ENCODE assay signal across 8 cellular contexts in genomic region chr18:2515908-2516625, GRCh38. TPM values are rescaled to one million over a fixed set of nuclear protein-coding genes. Genes with fewer than 3 reads are reported as not detected.
DNase-seq lines count a peak whose midpoint lies in the region; ATAC-seq and TF ChIP-seq lines count a peak whose summit lies in the region.

No MANE protein-coding gene starts in this region.

- H3K27me3 ChIP-seq in BLaER1 treated with 17β-estradiol and CSF1 and Interleukin-3, amounts not matched to agents 10 nM and 100 nM = no peaks in the 10 kb centered on the region
- no peaks in the 10 kb centered on the region for H3K27me3 ChIP-seq in HCT116 (ENCODE audit: insufficient read depth, low read length)
- no peaks in the 10 kb centered on the region for H3K27me3 ChIP-seq in SJSA1 (replicated peaks)

- peak overlapping the region; percentile 66 for H2AFZ ChIP-seq in HCT116 (ENCODE audit: low read depth, low read length, poor library complexity, severe bottlenecking)

- peak overlapping the region in 10 of 11 experiments; percentile 7 to 82 (median 36); a peak in 17 of 22 replicates for H3K27ac ChIP-seq in BLaER1 treated with 17β-estradiol and CSF1 and Interleukin-3, amounts not matched to agents 10 nM and 100 nM
- H3K27ac ChIP-seq in HCT116 (ENCODE audit: low read depth, low read length) = no peak overlapping the region
- H3K27ac ChIP-seq in SJSA1 = peak overlapping the region; percentile 96

- no peaks in the 10 kb centered on the region for H3K9me2 ChIP-seq in HCT116 (ENCODE audit: insufficient read depth)

- no peak for TF ChIP-seq POLR2A in HCT116 (IDR thresholded peaks at IDR 0.05; ENCODE audit: borderline replicate concordance, extremely low read depth, insufficient read depth, insufficient read length)

- no peaks in the 10 kb centered on the region for H4K20me1 ChIP-seq in BLaER1 treated with 17β-estradiol and CSF1 and Interleukin-3, amounts not matched to agents 10 nM and 100 nM
- no peaks in the 10 kb centered on the region for H4K20me1 ChIP-seq in HCT116 (ENCODE audit: insufficient read depth)

- BruUV-seq in HCT116 (replicated peaks; lab: Mats Ljungman, UMichigan) = no TSS peak

- no peak for TF ChIP-seq CTCF in HCT116 (IDR thresholded peaks at IDR 0.05 in 2 of 3, conservative IDR thresholded peaks at IDR 0.05 in 1 of 3; ENCODE audit: borderline replicate concordance in 1 of 3, insufficient read depth in 1 of 3, low read depth in 2 of 3, low read length in 2 of 3)

- POLR2A ChIA-PET in HCT116 (lab: Charles Lee) = no interaction called here
- POLR2A ChIA-PET in HEK293T (lab: Yijun Ruan, JAX) = no interaction called here

- ATAC-seq in HCT116 (peak; percentile 76), HG03469 (IDR thresholded peaks at IDR 0.05; ENCODE audit: unreplicated experiment) (no peak)

- no peaks in the 10 kb centered on the region for H3K79me2 ChIP-seq in HCT116 (ENCODE audit: insufficient read depth, low read length)

- H3K36me3 ChIP-seq in BLaER1 treated with 17β-estradiol and CSF1 and Interleukin-3, amounts not matched to agents 10 nM and 100 nM = no peaks in the 10 kb centered on the region
- no peaks in the 10 kb centered on the region for H3K36me3 ChIP-seq in HCT116 (ENCODE audit: control insufficient read depth in 1 of 2, insufficient read depth in 2 of 2, low read length in 2 of 2)
- H3K36me3 ChIP-seq in SJSA1 = no peaks in the 10 kb centered on the region

- H3K9me3 ChIP-seq in BLaER1 treated with 17β-estradiol and CSF1 and Interleukin-3, amounts not matched to agents 10 nM and 100 nM (replicated peaks in 1 of 11) = peaks cover 0 to 20% (median 6%) of the 10 kb centered on the region in 11 experiments; a peak in 10 of 22 replicates
- H3K9me3 ChIP-seq in HCT116 (ENCODE audit: control insufficient read depth in 1 of 2, insufficient read depth in 1 of 2, low read depth in 1 of 2, low read length in 2 of 2) (no peaks in the 10 kb centered on the region), SJSA1 (replicated peaks) (no peaks in the 10 kb centered on the region)

- intact Hi-C loops in HCT116 (cut with micrococcal nuclease) = no loop called here

- peak overlapping the region in 1 of 11 experiments; percentile 61; a peak in 3 of 22 replicates for H3K9ac ChIP-seq in BLaER1 treated with 17β-estradiol and CSF1 and Interleukin-3, amounts not matched to agents 10 nM and 100 nM
- no peak overlapping the region for H3K9ac ChIP-seq in HCT116 (ENCODE audit: low read length)

- H3K4me2 ChIP-seq in BLaER1 treated with 17β-estradiol and CSF1 and Interleukin-3, amounts not matched to agents 10 nM and 100 nM = peak overlapping the region; percentile 31 to 62 (median 53)
- H3K4me2 ChIP-seq in HCT116 (ENCODE audit: low read length) = peak overlapping the region; percentile 53

- no peak overlapping the region for H3K4me3 ChIP-seq in BLaER1 treated with 17β-estradiol and CSF1 and Interleukin-3, amounts not matched to agents 10 nM and 100 nM
- peak overlapping the region in 1 of 2 experiments; percentile 11; a peak in 1 of 4 replicates for H3K4me3 ChIP-seq in HCT116 (replicated peaks in 1 of 2; ENCODE audit: low read depth in 1 of 2, low read length in 2 of 2)
- H3K4me3 ChIP-seq in SJSA1 = no peak overlapping the region

- peaks cover 16 to 28% (median 22%) of the 10 kb centered on the region in 10 experiments for H3K4me1 ChIP-seq in BLaER1 treated with 17β-estradiol and CSF1 and Interleukin-3, amounts not matched to agents 10 nM and 100 nM
- peaks cover 7 to 19% of the 10 kb centered on the region in 2 experiments for H3K4me1 ChIP-seq in HCT116 (ENCODE audit: control insufficient read depth in 1 of 2, insufficient read depth in 2 of 2, low read length in 2 of 2)
- H3K4me1 ChIP-seq in SJSA1 (replicated peaks) = peaks cover 32% of the 10 kb centered on the region

- no peak for TF ChIP-seq RAD21 in HCT116 (IDR thresholded peaks at IDR 0.05; ENCODE audit: low read depth)

- RAD21 ChIA-PET in HCT116 (lab: Charles Lee; ENCODE audit: low non-redundant PET in 1 of 2, low total read pairs in 2 of 2, uncharacterized antibody in 2 of 2, unreplicated experiment in 2 of 2) = no interaction called here

- DNase-seq in HCT116 (ENCODE audit: low read depth, low spot score) (peak; percentile 61), SJSA1 (ENCODE audit: low read depth in 1 of 2, low spot score in 2 of 2) (peak; percentile 85 to 92), iris pigment epithelial cell (ENCODE audit: low read depth) (peak; percentile 96), midbrain (lab: John Stamatoyannopoulos, UW) (no peak), NCI-H1436 (lab: John Stamatoyannopoulos, UW) (no peak), HEK293T (ENCODE audit: extremely low spot score) (no peak)

- CTCF ChIA-PET in HCT116 (lab: Charles Lee) = no interaction called here
- CTCF ChIA-PET in HEK293T (lab: Yijun Ruan, JAX) = interaction anchor here (0.6 kb wide), 1 partner anchor 42 kb away, joined by 3 read pairs; no protein-coding TSS in a partner anchor

TF ChIP-seq in HCT116, 20 proteins besides CTCF, POLR2A, EP300 and RAD21 (continues in another document):
- peak; percentile 68 for TF ChIP-seq FOSL1 (IDR thresholded peaks at IDR 0.05; ENCODE audit: low read depth)
- no peak for TF ChIP-seq EZH2 (IDR thresholded peaks at IDR 0.05)
- TF ChIP-seq POLR2AphosphoS5 (IDR thresholded peaks at IDR 0.05; ENCODE audit: low read depth, low read length) = no peak
- TF ChIP-seq JUND (IDR thresholded peaks at IDR 0.05) = peak; percentile 43
- peak; percentile 44 for TF ChIP-seq SP1 (IDR thresholded peaks at IDR 0.05; ENCODE audit: low read depth)
- no peak for TF ChIP-seq ATF3 (IDR thresholded peaks at IDR 0.05)
- TF ChIP-seq ELF1 (IDR thresholded peaks at IDR 0.05; ENCODE audit: borderline replicate concordance, low read depth) = no peak
- no peak for TF ChIP-seq YY1 (IDR thresholded peaks at IDR 0.05; ENCODE audit: extremely low read depth, insufficient replicate concordance, low read depth, low read length)
- TF ChIP-seq CEBPB (IDR thresholded peaks at IDR 0.05; ENCODE audit: low read depth) = peak; percentile 8; the same call in 1 of the 2 replicates
- TF ChIP-seq MAX (IDR thresholded peaks at IDR 0.05) = peak; percentile 24; the same call in 1 of the 2 replicates
- TF ChIP-seq CBX3 (IDR thresholded peaks at IDR 0.05; ENCODE audit: low read depth) = peak; percentile 18; the same call in 1 of the 2 replicates

TF ChIP-seq in HEK293T, 16 proteins besides CTCF, POLR2A, EP300 and RAD21:
- no peak for TF ChIP-seq CTBP1 (IDR thresholded peaks at IDR 0.05; ENCODE audit: borderline replicate concordance)
- TF ChIP-seq SUZ12 (IDR thresholded peaks at IDR 0.05) = no peak
- TF ChIP-seq HDGF (IDR thresholded peaks at IDR 0.05; ENCODE audit: borderline replicate concordance) = no peak
- no peak for TF ChIP-seq NFRKB (IDR thresholded peaks at IDR 0.05)
- no peak for TF ChIP-seq ZNF384 (IDR thresholded peaks at IDR 0.05)
- TF ChIP-seq TARDBP (IDR thresholded peaks at IDR 0.05) = no peak
- TF ChIP-seq PKNOX1 (IDR thresholded peaks at IDR 0.05) = no peak
- TF ChIP-seq ELF4 (IDR thresholded peaks at IDR 0.05) = no peak
- TF ChIP-seq ARNT (IDR thresholded peaks at IDR 0.05) = no peak
- TF ChIP-seq SP1 (IDR thresholded peaks at IDR 0.05) = no peak
- TF ChIP-seq FOXA1 (IDR thresholded peaks at IDR 0.05) = no peak
- no peak for TF ChIP-seq FOXK2 (IDR thresholded peaks at IDR 0.05)
- no peak for TF ChIP-seq LEF1 (IDR thresholded peaks at IDR 0.05; ENCODE audit: borderline replicate concordance)

RNA-seq across cellular contexts. Expression of gene METTL4, which starts 55.2 kb away (rescaled TPM):
- 15.5 TPM for total RNA-seq in HCT116 (2021; ENCODE audit: unreplicated experiment)
- 3.5 and 4.6 TPM in 2 replicates for polyA plus RNA-seq in HCT116 (2012)
- total RNA-seq in SJSA1 (2014; rRNA removed; shearing (Covaris generic)) = 12.9 and 13.3 TPM in 2 replicates

RNA-seq across cellular contexts. Expression of gene NDC80, which starts 55.3 kb away (rescaled TPM):
- 46.0 TPM for total RNA-seq in HCT116 (2021; ENCODE audit: unreplicated experiment)
- 25.1 and 36.5 TPM in 2 replicates for polyA plus RNA-seq in HCT116 (2012)
- total RNA-seq in SJSA1 (2014; rRNA removed; shearing (Covaris generic)) = 69.6 and 75.8 TPM in 2 replicates

Comparison
In these comparisons a context has a peak if more than half of its experiments do, and no peak if none do; other contexts are left out.
1. DNase-seq: peak in HCT116 (single experiment), SJSA1 (2 of 2) and iris pigment epithelial cell (single experiment); none in midbrain (single experiment), NCI-H1436 (single experiment) and HEK293T (single experiment).